Comparison of ENCODE assay signal across 8 cellular contexts in genomic region chr11:695332-695605, GRCh38. TPM values are rescaled to one million over a fixed set of nuclear protein-coding genes. Genes with fewer than 3 reads are reported as not detected.
A peak's percentile ranks its signal among the peaks of the same experiment; 100 is the strongest.
DNase-seq lines count a peak whose midpoint lies in the region; ATAC-seq and TF ChIP-seq lines count a peak whose summit lies in the region.

No MANE protein-coding gene starts in this region.

- H3K9me3 ChIP-seq in HAP-1, result no peaks in the 10 kb centered on the region
- no peaks in the 10 kb centered on the region for H3K9me3 ChIP-seq in iPS DF 6.9 (ENCODE audit: control insufficient read depth, insufficient read depth, low read length)
- no peaks in the 10 kb centered on the region for H3K9me3 ChIP-seq in smooth muscle cell (replicated peaks; ENCODE audit: low read depth)

- H3K4me2 ChIP-seq in smooth muscle cell, result peak overlapping the region; percentile 96

- peaks cover 24% of the 10 kb centered on the region for H3K79me2 ChIP-seq in smooth muscle cell (ENCODE audit: low read depth)

- POLR2A ChIA-PET in activated CD8-positive, alpha-beta T cell treated with anti-CD3 and anti-CD28 coated beads for 36 hours (lab: Charles Lee), result interaction anchor here (0.9 to 4.1 kb wide), 11 partner anchors 8 to 488 kb away, joined by 3 to 20 read pairs (median 4); partner anchors contain the start of genes BET1L, PHRF1 and RIC8A

- intact Hi-C loops in activated CD8-positive, alpha-beta T cell treated with anti-CD3 and anti-CD28 coated beads for 36 hours (cut with micrococcal nuclease), result no loop called here

- H3K27me3 ChIP-seq in HAP-1 (ENCODE audit: low read depth) (no peaks in the 10 kb centered on the region), iPS DF 6.9 (ENCODE audit: control insufficient read depth, insufficient read depth, low read length) (no peaks in the 10 kb centered on the region), smooth muscle cell (ENCODE audit: low read depth) (no peaks in the 10 kb centered on the region)

- peak overlapping the region; percentile 100 for H3K9ac ChIP-seq in smooth muscle cell (ENCODE audit: low read depth)

- peaks cover 16% of the 10 kb centered on the region for H3F3A ChIP-seq in smooth muscle cell (ENCODE audit: low read depth)

- H2AFZ ChIP-seq in smooth muscle cell (ENCODE audit: low read depth), result peak overlapping the region; percentile 76

- peaks cover 18% of the 10 kb centered on the region for H3K36me3 Mint-ChIP-seq in activated CD8-positive, alpha-beta T cell treated with anti-CD3 and anti-CD28 coated beads for 36 hours (ENCODE audit: low read depth)

- peaks cover 51% of the 10 kb centered on the region for H3K4me1 Mint-ChIP-seq in activated CD8-positive, alpha-beta T cell treated with anti-CD3 and anti-CD28 coated beads for 36 hours (ENCODE audit: low read depth)

- H3K27ac ChIP-seq in iPS DF 6.9 (ENCODE audit: low read length), result no peak overlapping the region
- peak overlapping the region; percentile 100 for H3K27ac ChIP-seq in smooth muscle cell (ENCODE audit: low read depth)

- CTCF ChIA-PET in activated CD8-positive, alpha-beta T cell treated with anti-CD3 and anti-CD28 coated beads for 36 hours (lab: Charles Lee), result interaction anchor here (0.9 to 4.4 kb wide), 6 partner anchors 27 to 159 kb away, joined by 3 to 35 read pairs (median 4); no protein-coding TSS in a partner anchor

- H3K9me3 Mint-ChIP-seq in activated CD8-positive, alpha-beta T cell treated with anti-CD3 and anti-CD28 coated beads for 36 hours, result no peaks in the 10 kb centered on the region

- H3K4me1 ChIP-seq in HAP-1 (peaks cover 6% of the 10 kb centered on the region), iPS DF 6.9 (ENCODE audit: control insufficient read depth, insufficient read depth, low read length) (peaks cover 12% of the 10 kb centered on the region), smooth muscle cell (ENCODE audit: low read depth) (peaks cover 36% of the 10 kb centered on the region)

- H3K4me3 Mint-ChIP-seq in activated CD8-positive, alpha-beta T cell treated with anti-CD3 and anti-CD28 coated beads for 36 hours, result peak overlapping the region; percentile 88

- H3K4me3 ChIP-seq in HAP-1 (peak overlapping the region; percentile 92), iPS DF 6.9 (ENCODE audit: low read length) (peak overlapping the region; percentile 58; the same call in 1 of the 2 replicates), smooth muscle cell (peak overlapping the region; percentile 91)

- peaks cover 72% of the 10 kb centered on the region for H4K20me1 ChIP-seq in smooth muscle cell (ENCODE audit: low read depth)

- H3K27me3 Mint-ChIP-seq in activated CD8-positive, alpha-beta T cell treated with anti-CD3 and anti-CD28 coated beads for 36 hours, result no peaks in the 10 kb centered on the region

- DNase-seq in HAP-1 (ENCODE audit: low spot score in 2 of 2) (no peak), iPS DF 6.9 (ENCODE audit: low read depth, low spot score) (no peak), smooth muscle cell (lab: John Stamatoyannopoulos, UW; ENCODE audit: unreplicated experiment) (no peak), NCI-H1930 (lab: John Stamatoyannopoulos, UW) (no peak), dedifferentiated amniotic fluid mesenchymal stem cell (ENCODE audit: extremely low spot score) (no peak), HPDE6-E6E7 (ENCODE audit: extremely low spot score) (no peak), NCI-H2029 treated with DMSO at 0.1 percent for 48 hours (lab: John Stamatoyannopoulos, UW) (no peak)
- no peak for DNase-seq in activated CD8-positive, alpha-beta T cell treated with anti-CD3 and anti-CD28 coated beads for 36 hours

- WGBS in iPS DF 6.9 (ENCODE audit: insufficient coverage, insufficient read length), result no CpG with 5 or more reads among the region's 32 CpGs
- under 1% methylated on average over 32 of the region's 32 CpGs for WGBS in smooth muscle cell (ENCODE audit: low lambda C conversion rate)

- peaks cover 10% of the 10 kb centered on the region; the same call in 1 of the 2 replicates for H3K36me3 ChIP-seq in HAP-1 (replicated peaks)
- H3K36me3 ChIP-seq in iPS DF 6.9 (ENCODE audit: control insufficient read depth, insufficient read depth, low read length), result no peaks in the 10 kb centered on the region
- no peaks in the 10 kb centered on the region for H3K36me3 ChIP-seq in smooth muscle cell (ENCODE audit: low read depth)

- in situ Hi-C loops in HAP-1 (cut with MboI; ENCODE audit: low sequenced_read_pairs), result no loop called here

- H3K27ac Mint-ChIP-seq in activated CD8-positive, alpha-beta T cell treated with anti-CD3 and anti-CD28 coated beads for 36 hours, result peak overlapping the region; percentile 94

- no peak for TF ChIP-seq CTCF in activated CD8-positive, alpha-beta T cell treated with anti-CD3 and anti-CD28 coated beads for 36 hours (IDR thresholded peaks at IDR 0.05)
- no peak for TF ChIP-seq CTCF in smooth muscle cell (IDR thresholded peaks at IDR 0.05; ENCODE audit: borderline replicate concordance, insufficient read depth, poor library complexity, severe bottlenecking)

- no peak for ATAC-seq in activated CD8-positive, alpha-beta T cell treated with anti-CD3 and anti-CD28 coated beads for 36 hours

RNA-seq across cellular contexts. Expression of gene DEAF1, which starts 0.2 kb away (rescaled TPM):
- 10 to 100 TPM; 59.1 to 59.3 TPM for total RNA-seq in activated CD8-positive, alpha-beta T cell treated with anti-CD3 and anti-CD28 coated beads for 36 hours
- total RNA-seq in smooth muscle cell, result 18.7 and 19.0 TPM in 2 replicates
- polyA plus RNA-seq in smooth muscle cell, result 39.2 and 61.5 TPM in 2 replicates

RNA-seq across cellular contexts. Expression of gene TMEM80, which starts 0.3 kb away (rescaled TPM):
- total RNA-seq in activated CD8-positive, alpha-beta T cell treated with anti-CD3 and anti-CD28 coated beads for 36 hours, result 10 to 100 TPM; 10.6 to 12.5 TPM
- 5.5 and 9.0 TPM in 2 replicates for total RNA-seq in smooth muscle cell
- polyA plus RNA-seq in smooth muscle cell, result 14.3 and 24.3 TPM in 2 replicates

RNA-seq across cellular contexts. Expression of gene EPS8L2, which starts 10.8 kb away (rescaled TPM):
- total RNA-seq in activated CD8-positive, alpha-beta T cell treated with anti-CD3 and anti-CD28 coated beads for 36 hours, result 10 to 100 TPM; 15.0 to 16.7 TPM
- 47.9 and 74.9 TPM in 2 replicates for total RNA-seq in smooth muscle cell
- polyA plus RNA-seq in smooth muscle cell, result 37.7 and 133 TPM in 2 replicates

RNA-seq across cellular contexts. Expression of gene TALDO1, which starts 52.0 kb away (rescaled TPM):
- 100 to 1,000 TPM; 234 to 241 TPM for total RNA-seq in activated CD8-positive, alpha-beta T cell treated with anti-CD3 and anti-CD28 coated beads for 36 hours
- 100 and 103 TPM in 2 replicates for total RNA-seq in smooth muscle cell
- 155 and 158 TPM in 2 replicates for polyA plus RNA-seq in smooth muscle cell

RNA-seq across cellular contexts. Expression of gene DRD4, which starts 58.2 kb away (rescaled TPM):
- total RNA-seq in activated CD8-positive, alpha-beta T cell treated with anti-CD3 and anti-CD28 coated beads for 36 hours, result under 1 TPM; 0.88 to 0.89 TPM
- not detected in 2 replicates for total RNA-seq in smooth muscle cell
- 2.7 and 3.1 TPM in 2 replicates for polyA plus RNA-seq in smooth muscle cell
